Comparison of ENCODE assay signal across 13 cellular contexts in genomic region chr10:91643700-91644099, GRCh38. TPM values are rescaled to one million over a fixed set of nuclear protein-coding genes. Genes with fewer than 3 reads are reported as not detected.
A peak's percentile ranks its signal among the peaks of the same experiment; 100 is the strongest.
DNase-seq lines count a peak whose midpoint lies in the region; ATAC-seq, FAIRE-seq and TF ChIP-seq lines count a peak whose summit lies in the region.
"Had no signal": no experiment of that assay in that cellular context is flagged by ENCODE, and none has a peak within 500 bp of the region (broad histone marks: within the 10 kb centered on the region; RNA-seq: fewer than 3 reads in every experiment).

No MANE protein-coding gene starts in this region.

- no peak overlapping the region for H3K4me3 ChIP-seq in A549
- H3K4me3 ChIP-seq in H7 (ENCODE audit: insufficient read depth, low read depth, low read length) = no peak overlapping the region
- H3K4me3 ChIP-seq in K562 = no peak overlapping the region
- H3K4me3 ChIP-seq in kidney epithelial cell (ENCODE audit: low read depth, low read length) = no peak overlapping the region
- no peak overlapping the region for H3K4me3 ChIP-seq in prostate gland
- H3K4me3 ChIP-seq: adrenal gland had no signal

- TF ChIP-seq EP300 in A549 (IDR thresholded peaks at IDR 0.05) (no peak), K562 (IDR thresholded peaks at IDR 0.05; ENCODE audit: low read length) (no peak)

- H3K27me3 ChIP-seq in H7 (ENCODE audit: control insufficient read depth, insufficient read depth, low read length) = no peaks in the 10 kb centered on the region; the same call in 1 of the 2 replicates
- no peaks in the 10 kb centered on the region for H3K27me3 ChIP-seq in K562 (ENCODE audit: control insufficient read depth in 2 of 2, insufficient read depth in 2 of 2, low read length in 2 of 2)
- H3K27me3 ChIP-seq in kidney epithelial cell (ENCODE audit: control insufficient read depth, insufficient read depth, low read length) = no peaks in the 10 kb centered on the region
- H3K27me3 ChIP-seq in prostate gland (replicated peaks; ENCODE audit: insufficient read depth) = no peaks in the 10 kb centered on the region
- H3K27me3 ChIP-seq: adrenal gland had no signal

- DNase-seq in A549 (ENCODE audit: low read depth in 1 of 2, low spot score in 1 of 2) (peak in 1 of 2 experiments; percentile 66), H7 (peak; percentile 28), K562 (ENCODE audit: extremely low read depth in 1 of 4, low spot score in 3 of 4) (no peak), kidney epithelial cell (ENCODE audit: low read depth) (no peak), inferior parietal cortex (ENCODE audit: extremely low spot score) (no peak), prostate gland (ENCODE audit: low spot score) (no peak), NCI-H187 (lab: John Stamatoyannopoulos, UW) (no peak)
- DNase-seq: activated CD4-positive, alpha-beta T cell treated with anti-CD3 and anti-CD28 coated beads, Interleukin-2, amount 50 U/mL, for 48 hours; NCI-H1417 had no signal

- intact Hi-C loops in K562 (cut with micrococcal nuclease) (loop anchor here (1.0 kb wide), 1 partner anchor 51 kb away; no protein-coding TSS in a partner anchor), prostate gland (cut with DNase I) (no loop called here)

- no peak for TF ChIP-seq POLR2A in A549 (IDR thresholded peaks at IDR 0.05; ENCODE audit: low read length)
- TF ChIP-seq POLR2A in K562 (conservative IDR thresholded peaks at IDR 0.05) = no peak
- no peak for TF ChIP-seq POLR2A in prostate gland (IDR thresholded peaks at IDR 0.05)

- H3K4me1 ChIP-seq in A549 (peaks cover 21% of the 10 kb centered on the region), K562 (replicated peaks in 1 of 2; ENCODE audit: control insufficient read depth in 2 of 2, insufficient read depth in 2 of 2, low read length in 2 of 2) (no peaks in the 10 kb centered on the region), prostate gland (replicated peaks) (no peaks in the 10 kb centered on the region)
- H3K4me1 ChIP-seq: adrenal gland had no signal

- POLR2A ChIA-PET in A549 (lab: Yijun Ruan, JAX) (interaction anchor here (1.2 to 1.6 kb wide), 2 partner anchors 8 to 11 kb away, joined by 3 to 4 read pairs; partner anchors contain the start of gene PPP1R3C), K562 (lab: Yijun Ruan, JAX) (interaction anchor here (0.7 to 1.6 kb wide), 2 partner anchors 8 to 181 kb away, joined by 4 read pairs; no protein-coding TSS in a partner anchor)

- H3K27ac ChIP-seq in A549 (peak overlapping the region; percentile 60 to 66; a peak in 4 of 6 replicates), K562 (ENCODE audit: extremely low read depth, low read depth, low read length) (no peak overlapping the region), prostate gland (no peak overlapping the region)
- H3K27ac ChIP-seq: adrenal gland had no signal

- peak; percentile 50 to 72; a peak in 4 of 5 replicates for TF ChIP-seq RAD21 in A549 (conservative IDR thresholded peaks at IDR 0.05 in 1 of 2, IDR thresholded peaks at IDR 0.05 in 1 of 2)
- peak in 1 of 2 experiments; percentile 52; a peak in 2 of 4 replicates for TF ChIP-seq RAD21 in K562 (CRISPR knock-in tag; conservative IDR thresholded peaks at IDR 0.05 in 1 of 2, IDR thresholded peaks at IDR 0.05 in 1 of 2)

- no peaks in the 10 kb centered on the region for H3K9me1 ChIP-seq in K562 (ENCODE audit: control insufficient read depth, insufficient read depth, low read length)

- BruUV-seq in K562 (replicated peaks; lab: Mats Ljungman, UMichigan) = no TSS peak

- H3K36me3 ChIP-seq in H7 (replicated peaks; ENCODE audit: control insufficient read depth, insufficient read depth, low read length) (no peaks in the 10 kb centered on the region), K562 (ENCODE audit: control insufficient read depth, insufficient read depth, low read length) (no peaks in the 10 kb centered on the region), kidney epithelial cell (ENCODE audit: control insufficient read depth, insufficient read depth, low read length) (no peaks in the 10 kb centered on the region), prostate gland (no peaks in the 10 kb centered on the region)
- H3K36me3 ChIP-seq: adrenal gland had no signal

- in situ Hi-C loops in K562 (cut with MboI) = no loop called here

- peak; percentile 68 to 96; a peak in 5 of 6 replicates for ATAC-seq in A549
- ATAC-seq in K562 = no peak
- ATAC-seq in HG02970 (IDR thresholded peaks at IDR 0.05; ENCODE audit: low FRiP score, unreplicated experiment) = no peak
- ATAC-seq: CD8-positive, alpha-beta T cell; Right ventricle myocardium inferior had no signal

- CTCF ChIA-PET in A549 (lab: Yijun Ruan, JAX) (interaction anchor here (0.6 to 2.2 kb wide), 24 partner anchors 8 to 269 kb away, joined by 3 to 24 read pairs (median 4); partner anchors contain the start of gene PPP1R3C), K562 (lab: Yijun Ruan, JAX; ENCODE audit: low intra/inter-chr PET ratio) (interaction anchor here (0.7 kb wide), 1 partner anchor 265 kb away, joined by 4 read pairs; no protein-coding TSS in a partner anchor)

- no peaks in the 10 kb centered on the region for H4K20me1 ChIP-seq in K562 (replicated peaks; ENCODE audit: control insufficient read depth, insufficient read depth, low read length)

- no peak overlapping the region for H2AFZ ChIP-seq in K562 (ENCODE audit: low read depth, low read length)

- H3K9me3 ChIP-seq in A549 (no peaks in the 10 kb centered on the region), K562 (replicated peaks; ENCODE audit: control insufficient read depth, insufficient read depth, low read depth, low read length) (0 out of 2 replicates have a peak, but pooled peaks cover 2% of the 10 kb centered on the region), prostate gland (no peaks in the 10 kb centered on the region)
- H3K9me3 ChIP-seq: adrenal gland had no signal

- peak overlapping the region; percentile 37 for H3K4me2 ChIP-seq in A549
- H3K4me2 ChIP-seq in K562 (ENCODE audit: insufficient read depth, low read length) = no peak overlapping the region

- no peak overlapping the region for H3K9ac ChIP-seq in K562 (ENCODE audit: insufficient read depth in 1 of 2, low read depth in 2 of 2, low read length in 2 of 2)

- TF ChIP-seq CTCF in A549 (IDR thresholded peaks at IDR 0.05) (peak; percentile 40), K562 (IDR thresholded peaks at IDR 0.05 in 2 of 3, conservative IDR thresholded peaks at IDR 0.05 in 1 of 3; ENCODE audit: insufficient read depth in 2 of 3, low read depth in 1 of 3, low read length in 3 of 3) (peak in 2 of 3 experiments; percentile 16 to 30; a peak in 2 of 6 replicates), kidney epithelial cell (IDR thresholded peaks at IDR 0.05; ENCODE audit: insufficient read depth, low read length, poor library complexity, severe bottlenecking) (peak; percentile 40), prostate gland (IDR thresholded peaks at IDR 0.05) (peak in 2 of 4 experiments; percentile 17 to 29)

- FAIRE-seq in A549 (lab: Jason Lieb, UNC) (no peak), K562 (lab: Jason Lieb, UNC) (no peak)

- 18% methylated on average over 5 of the region's 5 CpGs for WGBS in A549 (ENCODE audit: missing lambda C conversion rate)
- 11% methylated on average over 3 of the region's 5 CpGs for WGBS in K562 (ENCODE audit: insufficient coverage, low coverage, missing lambda C conversion rate)
- 75% methylated on average over 5 of the region's 5 CpGs for WGBS in prostate gland

- H3K79me2 ChIP-seq in K562 (ENCODE audit: control insufficient read depth, insufficient read depth, low read length) = no peaks in the 10 kb centered on the region

TF ChIP-seq in A549, 52 proteins besides CTCF, POLR2A, EP300 and RAD21:
- no peak for TF ChIP-seq JUNB (IDR thresholded peaks at IDR 0.05)
- peak; percentile 48; the same call in 1 of the 3 replicates for TF ChIP-seq SMC3 (IDR thresholded peaks at IDR 0.05)
- no peak for TF ChIP-seq NFE2L2 (conservative IDR thresholded peaks at IDR 0.05; ENCODE audit: low read length)
- TF ChIP-seq ZC3H11A (IDR thresholded peaks at IDR 0.05) = no peak
- TF ChIP-seq RNF2 (IDR thresholded peaks at IDR 0.05; ENCODE audit: borderline replicate concordance, low read depth) = no peak

TF ChIP-seq in K562, 482 proteins besides CTCF, POLR2A, EP300 and RAD21 (continues in another document):
- TF ChIP-seq MED1 (CRISPR knock-in tag; IDR thresholded peaks at IDR 0.05; ENCODE audit: borderline replicate concordance) (no peak), HOXB6 (CRISPR knock-in tag; IDR thresholded peaks at IDR 0.05; ENCODE audit: borderline replicate concordance) (no peak), TBL1XR1 (IDR thresholded peaks at IDR 0.05; ENCODE audit: low read length in 2 of 2) (no peak)
- TF ChIP-seq, protein P1, sequence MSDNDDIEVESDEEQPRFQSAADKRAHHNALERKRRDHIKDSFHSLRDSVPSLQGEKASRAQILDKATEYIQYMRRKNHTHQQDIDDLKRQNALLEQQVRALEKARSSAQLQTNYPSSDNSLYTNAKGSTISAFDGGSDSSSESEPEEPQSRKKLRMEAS (CRISPR knock-in tag; IDR thresholded peaks at IDR 0.05) = no peak

RNA-seq across cellular contexts. Expression of gene PPP1R3C, which starts 10.8 kb away (rescaled TPM):
- polyA plus RNA-seq in A549 (2011; rRNA removed) = 19.7 and 20.0 TPM in 2 replicates
- 4.4 and 5.5 TPM in 2 replicates for polyA plus RNA-seq in A549 (2012; cell fraction: cytosol; rRNA removed)
- 2.3 and 3.9 TPM in 2 replicates for polyA plus RNA-seq in A549 (2012; cell fraction: nucleus; rRNA removed)
- 9.8 to 10.9 TPM (median 10.5 TPM) in 3 replicates for polyA plus RNA-seq in A549 (2017; fragmentation: RNase III; extraction: RNeasy Plus Mini Kit Qiagen cat#74134 plus additional on column Dnase treatment)
- polyA minus RNA-seq in A549 (2011; rRNA and poly(A)+ RNA removed) = 19.0 and 21.4 TPM in 2 replicates
- total RNA-seq in H7 (2014; rRNA removed; shearing (Covaris generic)) = 0.31 and 0.63 TPM in 2 replicates
- total RNA-seq in K562 (2011; cell fraction: chromatin; rRNA removed; ENCODE audit: low replicate concordance) = not detected in 2 replicates
- total RNA-seq in K562 (2011; cell fraction: nucleolus; rRNA removed) = 0.26 TPM in 1 of 2 replicates, not detected in the other
- 0.15 TPM in 1 of 2 replicates, not detected in the other for total RNA-seq in K562 (2011; cell fraction: nucleoplasm; rRNA removed)
- total RNA-seq in K562 (2014; rRNA removed) = 0.08 TPM in 1 of 2 replicates, not detected in the other
- total RNA-seq in K562 (2014; rRNA removed; fragmentation: Illumina TruSeq; extraction: Trizol) = 0.10 and 0.11 TPM in 2 replicates
- not detected in 2 replicates for total RNA-seq in K562 (2015; rRNA removed; fragmentation: Illumina TruSeq; extraction: Trizol)
- total RNA-seq in K562 (2021) = 0.24 TPM in 1 of 2 replicates, not detected in the other
- 0.06 and 4.5 TPM in 2 replicates for polyA plus RNA-seq in K562 (2011; rRNA removed)
- 3.0 TPM in 1 of 2 replicates, not detected in the other for polyA plus RNA-seq in K562 (2011; cell fraction: cytosol; rRNA removed)
- 0.14 and 4.2 TPM in 2 replicates for polyA plus RNA-seq in K562 (2011; cell fraction: nucleus; rRNA removed)
- polyA plus RNA-seq in K562 (2012) = 0.12 and 0.69 TPM in 2 replicates
- 0.10 TPM in 2 replicates for polyA plus RNA-seq in K562 (2014; fragmentation: Illumina TruSeq; extraction: Trizol)
- polyA plus RNA-seq in K562 (2014; fragmentation: Nextera tagmentation; extraction: Ambion mirVana) = under 1 TPM; 0.13 to 0.14 TPM
- 0.07 TPM in 1 of 2 replicates, not detected in the other for polyA plus RNA-seq in K562 (2014; rRNA removed)
- 7.1 TPM in 1 of 2 replicates, not detected in the other for polyA minus RNA-seq in K562 (2011; rRNA and poly(A)+ RNA removed)
- polyA minus RNA-seq in K562 (2011; cell fraction: cytosol; rRNA and poly(A)+ RNA removed) = 2.0 TPM in 1 of 2 replicates, not detected in the other
- polyA minus RNA-seq in K562 (2011; cell fraction: nucleus; rRNA and poly(A)+ RNA removed) = 0.27 and 10.4 TPM in 2 replicates
- total RNA-seq in kidney epithelial cell = 0.89 and 1.8 TPM in 2 replicates
- total RNA-seq in prostate gland = 10 to 100 TPM; 10.6 to 20.5 TPM
- total RNA-seq: CD8-positive, alpha-beta T cell had no signal

Comparison
In these comparisons a context has a peak if more than half of its experiments do, and no peak if none do; other contexts are left out.
1. ATAC-seq: peak in A549 (2 of 2); none in K562 (single experiment) and HG02970 (single experiment).
2. H3K27ac ChIP-seq: peak in A549 (2 of 2); none in K562 (single experiment) and prostate gland (0 of 2).
3. Of the 35 proteins assayed by ChIP-seq in both K562 and A549: peak only in K562: none; only in A549: SMC3; in both: CTCF; in neither: 32; mixed calls (peak in some experiments, not most) for 1.